ENCODE assay signal across 1 cellular context in the genomic region with DNA sequence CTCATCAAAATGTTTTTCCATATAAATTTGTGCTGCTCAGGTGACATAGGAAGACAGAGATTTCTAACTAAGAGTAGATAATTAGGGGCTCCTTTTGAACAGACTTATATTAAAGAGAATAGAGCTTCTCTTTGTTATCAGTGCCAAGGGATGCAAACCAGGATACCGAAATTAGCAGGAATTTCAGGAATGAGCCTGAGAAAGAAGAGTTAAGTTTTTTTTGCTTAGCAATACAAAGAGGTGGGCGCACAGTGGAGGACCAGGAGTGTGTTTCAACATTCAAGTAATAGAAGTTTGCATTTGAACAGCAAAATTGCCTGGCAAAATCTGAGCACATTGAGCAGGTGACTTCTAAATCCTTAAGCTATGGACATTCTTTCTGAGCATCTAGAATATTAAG.
TF ChIP-seq lines count a peak whose summit lies in the region.

No MANE protein-coding gene starts in this region.

TF ChIP-seq in H1, 55 proteins besides CTCF, POLR2A, EP300 and RAD21:
- TF ChIP-seq CREB1 (IDR thresholded peaks at IDR 0.05) (no peak), TEAD4 (IDR thresholded peaks at IDR 0.05; ENCODE audit: low read depth, low read length) (peak; percentile 91)
